In the genomic region with DNA sequence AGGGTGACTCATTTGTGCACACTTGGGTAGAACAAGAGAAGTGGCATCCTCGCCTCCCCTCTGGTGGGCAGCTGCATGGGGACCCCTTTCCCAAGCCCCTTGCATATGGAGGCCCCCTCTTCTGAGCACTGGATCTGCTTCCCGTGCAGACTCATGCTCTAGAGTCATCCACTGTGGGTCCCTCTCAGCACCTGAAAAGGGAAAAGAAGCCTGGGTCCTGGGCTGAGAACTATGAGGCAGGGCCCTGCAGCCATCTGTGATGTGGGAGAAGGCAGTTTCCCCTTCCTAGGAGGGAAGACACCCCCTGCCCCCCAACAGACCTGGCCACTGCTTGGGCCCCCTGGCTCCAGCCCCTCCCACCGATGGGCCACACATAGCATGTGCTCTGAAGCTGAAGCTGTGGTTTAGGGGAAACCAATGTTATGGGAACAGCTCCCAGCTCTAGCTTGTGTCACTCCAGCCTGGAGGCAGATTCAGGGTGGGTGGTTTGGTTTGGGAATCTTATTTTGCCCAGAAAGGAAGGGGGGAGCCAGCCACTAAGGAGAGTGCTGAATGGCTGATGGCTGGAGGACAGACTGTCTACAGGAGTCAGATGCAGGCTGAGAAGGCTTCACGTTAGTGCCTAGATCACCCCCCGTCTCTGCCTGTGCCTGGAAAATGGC, we compare ENCODE assay signal across 24 cellular contexts.
"Had no signal": no experiment of that assay in that cellular context is flagged by ENCODE, and none has a peak within 500 bp of the region (broad histone marks: within the 10 kb centered on the region; RNA-seq: fewer than 3 reads in every experiment).

No MANE protein-coding gene starts in this region.

- H3K27ac ChIP-seq: body of pancreas, dorsolateral prefrontal cortex, epithelial cell of prostate, left lung, thyroid gland, WERI-Rb-1 had no signal

- H3K9me3 ChIP-seq: body of pancreas, left lung, thyroid gland had no signal

- H3K4me3 Mint-ChIP-seq: activated T-helper 1 cell treated with anti-CD3 and anti-CD28 coated beads, Interleukin-12 subunit alpha, Interleukin-12 subunit beta, Interleukin-2, Interleukin-4 antibody, amounts not matched to agents 30 ng/mL and 10 ng/mL and 1 ng/mL, durations not matched to agents 14 hours and 24 hours and 36 hours; endodermal cell; nephron progenitor cell had no signal

- H3K27me3 ChIP-seq: body of pancreas, thyroid gland had no signal

- DNase-seq: activated CD4-positive, alpha-beta T cell treated with anti-CD3 and anti-CD28 coated beads for 1 hour; activated CD4-positive, alpha-beta T cell treated with anti-CD3 and anti-CD28 coated beads, Interleukin-2, amount 50 U/mL, for 4 hours; activated gamma-delta T cell treated with Interleukin-2 at 50 U/mL for 16 hours; activated T-cell treated with anti-CD3 and anti-CD28 coated beads for 4 hours; amniotic stem cell; body of pancreas; caudate nucleus; dorsolateral prefrontal cortex; endodermal cell; foreskin melanocyte; head of caudate nucleus; left lung; mammary epithelial cell; nephron progenitor cell; occipital lobe; stimulated activated CD4-positive, alpha-beta T cell treated with anti-CD3 and anti-CD28 coated beads, Interleukin-2, amount 100 ng/mL, for 24 hours; stimulated activated naive CD4-positive, alpha-beta T cell treated with Interleukin-2 at 50 U/mL for 16 hours; T-helper 2 cell; thyroid gland had no signal

- H3K4me1 ChIP-seq: body of pancreas, thyroid gland had no signal

- H3K36me3 Mint-ChIP-seq: activated naive CD4-positive, alpha-beta T cell treated with anti-CD3 and anti-CD28 coated beads, Interleukin-2, amount 50 U/mL, for 72 hours had no signal

- H3K36me3 ChIP-seq: left lung, thyroid gland, WERI-Rb-1 had no signal

- H3K9me3 Mint-ChIP-seq: activated naive CD4-positive, alpha-beta T cell treated with anti-CD3 and anti-CD28 coated beads, Interleukin-2, amount 50 U/mL, for 72 hours; activated T-helper 1 cell treated with anti-CD3 and anti-CD28 coated beads, Interleukin-12 subunit alpha, Interleukin-12 subunit beta, Interleukin-2, Interleukin-4 antibody, amounts not matched to agents 30 ng/mL and 10 ng/mL and 1 ng/mL, durations not matched to agents 14 hours and 24 hours and 36 hours; endodermal cell; nephron progenitor cell had no signal

- ATAC-seq: activated naive CD4-positive, alpha-beta T cell treated with anti-CD3 and anti-CD28 coated beads, Interleukin-2, amount 50 U/mL, for 72 hours; body of pancreas; left lung had no signal

- H3K27ac Mint-ChIP-seq: activated naive CD4-positive, alpha-beta T cell treated with anti-CD3 and anti-CD28 coated beads, Interleukin-2, amount 50 U/mL, for 72 hours; activated T-helper 1 cell treated with anti-CD3 and anti-CD28 coated beads, Interleukin-12 subunit alpha, Interleukin-12 subunit beta, Interleukin-2, Interleukin-4 antibody, amounts not matched to agents 30 ng/mL and 10 ng/mL and 1 ng/mL, durations not matched to agents 14 hours and 24 hours and 36 hours; endodermal cell; nephron progenitor cell; progenitor cell of endocrine pancreas had no signal

- H3K4me3 ChIP-seq: body of pancreas, dorsolateral prefrontal cortex, left lung, thyroid gland had no signal
